Comparison of ENCODE assay signal across 8 cellular contexts in genomic region chr19:51365211-51366049, GRCh38. TPM values are rescaled to one million over a fixed set of nuclear protein-coding genes. Genes with fewer than 3 reads are reported as not detected.
DNase-seq lines count a peak whose midpoint lies in the region; ATAC-seq and TF ChIP-seq lines count a peak whose summit lies in the region.

No MANE protein-coding gene starts in this region.

- H3K9ac ChIP-seq in fibroblast of lung (ENCODE audit: insufficient read depth, low read length): peak overlapping the region; percentile 84

- no peaks in the 10 kb centered on the region for H3K36me3 ChIP-seq in fibroblast of lung (ENCODE audit: control insufficient read depth, insufficient read depth, low read length)

- H3K79me2 ChIP-seq in fibroblast of lung (ENCODE audit: control insufficient read depth, insufficient read depth, low read length): peaks cover 4% of the 10 kb centered on the region

- peak overlapping the region; percentile 85 for H2AFZ ChIP-seq in fibroblast of lung (ENCODE audit: low read length)

- peak overlapping the region; percentile 89 for H3K27ac ChIP-seq in fibroblast of lung (ENCODE audit: insufficient read depth, low read length)

- TF ChIP-seq CTCF in WI38 (IDR thresholded peaks at IDR 0.05; ENCODE audit: low read depth, low read length): no peak
- peak; percentile 25 for TF ChIP-seq CTCF in fibroblast of lung (conservative IDR thresholded peaks at IDR 0.05 in 1 of 2, IDR thresholded peaks at IDR 0.05 in 1 of 2; ENCODE audit: low read depth in 1 of 2, low read length in 2 of 2)
- TF ChIP-seq CTCF in nephron progenitor cell (IDR thresholded peaks at IDR 0.05): no peak

- H3K27me3 Mint-ChIP-seq in nephron progenitor cell (ENCODE audit: low read depth, poor library complexity): no peaks in the 10 kb centered on the region

- H3K9me3 Mint-ChIP-seq in nephron progenitor cell: no peaks in the 10 kb centered on the region

- no peaks in the 10 kb centered on the region for H3K27me3 ChIP-seq in fibroblast of lung (ENCODE audit: control insufficient read depth, insufficient read depth, low read length)

- H3K4me1 ChIP-seq in fibroblast of lung (ENCODE audit: control insufficient read depth, extremely low read depth, insufficient read depth, low read length): peaks cover 13% of the 10 kb centered on the region

- H3K4me3 Mint-ChIP-seq in nephron progenitor cell: peak overlapping the region; percentile 99

- H4K20me1 ChIP-seq in fibroblast of lung (ENCODE audit: control insufficient read depth, extremely low read depth, insufficient read depth, low read length): no peaks in the 10 kb centered on the region

- H3K9me3 ChIP-seq in fibroblast of lung (ENCODE audit: control insufficient read depth, insufficient read depth, low read depth, low read length): no peaks in the 10 kb centered on the region

- peaks cover 56% of the 10 kb centered on the region for H3K4me1 Mint-ChIP-seq in nephron progenitor cell

- no peaks in the 10 kb centered on the region for H3K36me3 Mint-ChIP-seq in nephron progenitor cell (ENCODE audit: low read depth)

- peak overlapping the region; percentile 87 for H3K27ac Mint-ChIP-seq in nephron progenitor cell

- peak; percentile 13 to 35 for DNase-seq in AML-193 (lab: John Stamatoyannopoulos, UW)
- peak; percentile 45 for DNase-seq in HCEC 1CT
- DNase-seq in fibroblast of lung (ENCODE audit: low read depth in 2 of 2): peak; percentile 50 to 61
- no peak for DNase-seq in nephron progenitor cell
- no peak for DNase-seq in amniotic stem cell (lab: John Stamatoyannopoulos, UW)

- no peak for ATAC-seq in GM19463 (IDR thresholded peaks at IDR 0.05; ENCODE audit: unreplicated experiment)
- ATAC-seq in HG02973 (IDR thresholded peaks at IDR 0.05; ENCODE audit: unreplicated experiment): no peak

- H3K4me3 ChIP-seq in WI38 (ENCODE audit: low read depth, low read length): peak overlapping the region; percentile 84
- H3K4me3 ChIP-seq in fibroblast of lung (replicated peaks in 1 of 4; ENCODE audit: control extremely low read depth in 1 of 4, insufficient read depth in 1 of 4, low read depth in 3 of 4, low read length in 4 of 4): peak overlapping the region; percentile 90 to 98 (median 95)

- peak overlapping the region; percentile 100 for H3K4me2 ChIP-seq in fibroblast of lung (ENCODE audit: extremely low read depth, insufficient read depth, low read length)

RNA-seq across cellular contexts. Expression of gene ETFB, which starts 0.8 kb away (rescaled TPM):
- total RNA-seq in fibroblast of lung: 71.7 and 123 TPM in 2 replicates
- polyA plus RNA-seq in fibroblast of lung: 84.4 and 101 TPM in 2 replicates
- 126 and 159 TPM in 2 replicates for polyA plus RNA-seq in fibroblast of lung (2012)
- polyA minus RNA-seq in fibroblast of lung (ENCODE audit: low replicate concordance): 30.1 and 49.9 TPM in 2 replicates

RNA-seq across cellular contexts. Expression of gene CLDND2, which starts 3.4 kb away (rescaled TPM):
- not detected in 2 replicates for total RNA-seq in fibroblast of lung
- polyA plus RNA-seq in fibroblast of lung: not detected in 2 replicates
- polyA plus RNA-seq in fibroblast of lung (2012): 0.44 and 0.63 TPM in 2 replicates
- polyA minus RNA-seq in fibroblast of lung (ENCODE audit: low replicate concordance): not detected in 2 replicates

RNA-seq across cellular contexts. Expression of gene NKG7, which starts 7.0 kb away (rescaled TPM):
- total RNA-seq in fibroblast of lung: not detected in 2 replicates
- polyA plus RNA-seq in fibroblast of lung: not detected in 2 replicates
- polyA plus RNA-seq in fibroblast of lung (2012): not detected in 2 replicates
- polyA minus RNA-seq in fibroblast of lung (ENCODE audit: low replicate concordance): not detected in 2 replicates

RNA-seq across cellular contexts. Expression of gene LIM2, which starts 22.3 kb away (rescaled TPM):
- total RNA-seq in fibroblast of lung: not detected in 2 replicates
- polyA plus RNA-seq in fibroblast of lung: not detected in 2 replicates
- not detected in 2 replicates for polyA plus RNA-seq in fibroblast of lung (2012)
- not detected in 2 replicates for polyA minus RNA-seq in fibroblast of lung (ENCODE audit: low replicate concordance)

RNA-seq across cellular contexts. Expression of gene VSIG10L, which starts 23.5 kb away (rescaled TPM):
- total RNA-seq in fibroblast of lung: 0.26 and 0.33 TPM in 2 replicates
- polyA plus RNA-seq in fibroblast of lung: 0.66 and 0.82 TPM in 2 replicates
- polyA plus RNA-seq in fibroblast of lung (2012): 0.72 and 0.88 TPM in 2 replicates
- polyA minus RNA-seq in fibroblast of lung (ENCODE audit: low replicate concordance): 0.31 TPM in 1 of 2 replicates, not detected in the other

Comparison
In these comparisons a context has a peak if more than half of its experiments do, and no peak if none do; other contexts are left out.
1. DNase-seq: peak in AML-193 (2 of 2), HCEC 1CT (single experiment) and fibroblast of lung (2 of 2); none in nephron progenitor cell (single experiment) and amniotic stem cell (single experiment).
2. CTCF ChIP-seq: peak in fibroblast of lung (2 of 2); none in WI38 (single experiment) and nephron progenitor cell (single experiment).